ENCODE assay signal across 21 cellular contexts in genomic region chr5:107208867-107209266, GRCh38.
DNase-seq lines count a peak whose midpoint lies in the region; ATAC-seq, FAIRE-seq and TF ChIP-seq lines count a peak whose summit lies in the region.
"Had no signal": no experiment of that assay in that cellular context is flagged by ENCODE, and none has a peak within 500 bp of the region (broad histone marks: within the 10 kb centered on the region; RNA-seq: fewer than 3 reads in every experiment).

No MANE protein-coding gene starts in this region.

- TF ChIP-seq EP300 in HepG2 (IDR thresholded peaks at IDR 0.05; ENCODE audit: low read depth in 2 of 2, low read length in 2 of 2), result no peak
- TF ChIP-seq EP300 in HepG2 (CRISPR knock-in tag; IDR thresholded peaks at IDR 0.05; ENCODE audit: borderline replicate concordance), result no peak
- no peak for TF ChIP-seq EP300 in K562 (IDR thresholded peaks at IDR 0.05; ENCODE audit: low read length)

- no peak overlapping the region for H3K18ac ChIP-seq in IMR-90 (ENCODE audit: low read depth, low read length)
- H3K18ac ChIP-seq in mesendoderm (ENCODE audit: low read length), result no peak overlapping the region

- TF ChIP-seq POLR2A in HepG2 (IDR thresholded peaks at IDR 0.05; ENCODE audit: insufficient read depth in 1 of 2, low read depth in 2 of 2, low read length in 2 of 2) (no peak), right lobe of liver (IDR thresholded peaks at IDR 0.05) (no peak), IMR-90 (IDR thresholded peaks at IDR 0.05; ENCODE audit: low read depth, low read length) (no peak), K562 (conservative IDR thresholded peaks at IDR 0.05) (no peak)

- H3K56ac ChIP-seq in IMR-90 (ENCODE audit: extremely low read depth, insufficient read depth, low read length) (no peak overlapping the region), mesendoderm (ENCODE audit: low read length) (no peak overlapping the region)

- H3K9me3 ChIP-seq in HepG2 (ENCODE audit: low read length) (no peaks in the 10 kb centered on the region), right lobe of liver (no peaks in the 10 kb centered on the region), IMR-90 (ENCODE audit: control insufficient read depth, insufficient read depth, low read length) (no peaks in the 10 kb centered on the region), K562 (replicated peaks; ENCODE audit: control insufficient read depth, insufficient read depth, low read depth, low read length) (no peaks in the 10 kb centered on the region)
- H3K9me3 ChIP-seq: BE2C, BLaER1, Caco-2 had no signal

- dilution Hi-C loops in IMR-90 (cut with HindIII; ENCODE audit: low sequenced_read_pairs, unreplicated experiment), result no loop called here

- no peak overlapping the region for H3K23ac ChIP-seq in IMR-90 (ENCODE audit: low read depth, low read length)
- no peak overlapping the region for H3K23ac ChIP-seq in mesendoderm (ENCODE audit: low read length)

- no peak overlapping the region for H2AK9ac ChIP-seq in IMR-90 (replicated peaks; ENCODE audit: low read depth, low read length, poor library complexity)

- no peaks in the 10 kb centered on the region for H4K20me1 ChIP-seq in HepG2 (ENCODE audit: insufficient read depth, low read length)
- no peaks in the 10 kb centered on the region for H4K20me1 ChIP-seq in IMR-90 (ENCODE audit: insufficient read depth, low read length)
- no peaks in the 10 kb centered on the region for H4K20me1 ChIP-seq in K562 (replicated peaks; ENCODE audit: control insufficient read depth, insufficient read depth, low read length)
- H4K20me1 ChIP-seq: BLaER1 had no signal

- H3K9ac ChIP-seq in HepG2 (ENCODE audit: insufficient read depth, low read depth, low read length), result no peak overlapping the region
- no peak overlapping the region for H3K9ac ChIP-seq in IMR-90 (ENCODE audit: low read depth, low read length)
- no peak overlapping the region for H3K9ac ChIP-seq in K562 (ENCODE audit: insufficient read depth in 1 of 2, low read depth in 2 of 2, low read length in 2 of 2)
- no peak overlapping the region for H3K9ac ChIP-seq in mesendoderm (ENCODE audit: low read length)
- H3K9ac ChIP-seq: BLaER1 had no signal

- H2AK5ac ChIP-seq in IMR-90 (ENCODE audit: low read depth, low read length) (no peak overlapping the region), mesendoderm (ENCODE audit: low read length) (no peak overlapping the region)

- DNase-seq in HepG2 (ENCODE audit: low spot score) (no peak), right lobe of liver (no peak), IMR-90 (no peak), K562 (ENCODE audit: extremely low read depth in 1 of 4, low spot score in 3 of 4) (no peak), mesendoderm (no peak), SK-N-DZ (ENCODE audit: low spot score) (no peak)
- DNase-seq: ACHN; BE2C; Caco-2; Calu3; CD4-positive, alpha-beta T cell; CD8-positive, alpha-beta T cell; DMS79 treated with DMSO at 0.1 percent for 48 hours; GDM1 had no signal

- TF ChIP-seq CTCF in HepG2 (CRISPR knock-in tag; IDR thresholded peaks at IDR 0.05) (no peak), right lobe of liver (IDR thresholded peaks at IDR 0.05) (no peak), IMR-90 (conservative IDR thresholded peaks at IDR 0.05; ENCODE audit: low read depth, low read length) (no peak), K562 (IDR thresholded peaks at IDR 0.05 in 2 of 3, conservative IDR thresholded peaks at IDR 0.05 in 1 of 3; ENCODE audit: insufficient read depth in 2 of 3, low read depth in 1 of 3, low read length in 3 of 3) (no peak)

- no peaks in the 10 kb centered on the region for H3K79me2 ChIP-seq in HepG2 (ENCODE audit: insufficient read depth, low read length)
- H3K79me2 ChIP-seq in K562 (ENCODE audit: control insufficient read depth, insufficient read depth, low read length), result no peaks in the 10 kb centered on the region
- H3K79me2 ChIP-seq in mesendoderm (ENCODE audit: control insufficient read depth, insufficient read depth, low read length), result no peaks in the 10 kb centered on the region

- H3K4me3 ChIP-seq in HepG2 (replicated peaks in 1 of 3; ENCODE audit: insufficient read depth in 1 of 3, low read depth in 2 of 3, low read length in 3 of 3), result no peak overlapping the region
- H3K4me3 ChIP-seq in right lobe of liver, result no peak overlapping the region
- H3K4me3 ChIP-seq in IMR-90 (ENCODE audit: insufficient read depth, low read depth, low read length), result no peak overlapping the region
- no peak overlapping the region for H3K4me3 ChIP-seq in K562
- H3K4me3 ChIP-seq in mesendoderm (ENCODE audit: low read length), result no peak overlapping the region
- H3K4me3 ChIP-seq: BLaER1, GM12878 had no signal

- H3K27ac ChIP-seq in HepG2 (ENCODE audit: extremely low read length, insufficient read depth, low read length) (no peak overlapping the region), right lobe of liver (no peak overlapping the region), IMR-90 (ENCODE audit: insufficient read depth, low read length) (no peak overlapping the region), K562 (ENCODE audit: extremely low read depth, low read depth, low read length) (no peak overlapping the region), mesendoderm (ENCODE audit: low read depth, low read length) (no peak overlapping the region)
- H3K27ac ChIP-seq: 22Rv1, BLaER1, C4-2B had no signal

- no peak overlapping the region for H3K4me2 ChIP-seq in HepG2 (ENCODE audit: low read depth, low read length)
- no peak overlapping the region for H3K4me2 ChIP-seq in IMR-90 (ENCODE audit: low read depth, low read length)
- no peak overlapping the region for H3K4me2 ChIP-seq in K562 (ENCODE audit: insufficient read depth, low read length)
- H3K4me2 ChIP-seq in mesendoderm (ENCODE audit: low read length), result no peak overlapping the region
- H3K4me2 ChIP-seq: BLaER1 had no signal

- in situ Hi-C loops in HepG2 (cut with HindIII; ENCODE audit: extremely low pct_ligation_motif_present, low pct_unique_long_range_greater_than_20kb), result no loop called here
- in situ Hi-C loops in IMR-90 (cut with MboI; ENCODE audit: low sequenced_read_pairs), result no loop called here
- in situ Hi-C loops in K562 (cut with MboI), result no loop called here

- H4K8ac ChIP-seq in IMR-90 (ENCODE audit: low read depth in 2 of 2, low read length in 2 of 2) (no peak overlapping the region), mesendoderm (ENCODE audit: low read depth, low read length) (no peak overlapping the region)

- ATAC-seq in HepG2, result no peak
- ATAC-seq in right lobe of liver, result no peak
- no peak for ATAC-seq in IMR-90 (ENCODE audit: low read depth)
- no peak for ATAC-seq in K562
- ATAC-seq: CD8-positive, alpha-beta T cell; GM12878 had no signal

- H3K4me1 ChIP-seq in HepG2 (ENCODE audit: insufficient read depth, low read length), result no peaks in the 10 kb centered on the region
- no peaks in the 10 kb centered on the region for H3K4me1 ChIP-seq in right lobe of liver
- no peaks in the 10 kb centered on the region for H3K4me1 ChIP-seq in IMR-90 (ENCODE audit: control insufficient read depth, insufficient read depth, low read length)
- no peaks in the 10 kb centered on the region for H3K4me1 ChIP-seq in K562 (replicated peaks in 1 of 2; ENCODE audit: control insufficient read depth in 2 of 2, insufficient read depth in 2 of 2, low read length in 2 of 2)
- no peaks in the 10 kb centered on the region for H3K4me1 ChIP-seq in mesendoderm (ENCODE audit: control insufficient read depth, low read depth, low read length)
- H3K4me1 ChIP-seq: BLaER1, Caco-2 had no signal

- 0% methylated on average over 3 of the region's 3 CpGs for WGBS in HepG2 (ENCODE audit: low lambda C conversion rate)
- 57% methylated on average over 3 of the region's 3 CpGs for WGBS in right lobe of liver (ENCODE audit: insufficient coverage, low coverage, low lambda C conversion rate, missing lambda C conversion rate)
- WGBS in IMR-90 (ENCODE audit: extremely low coverage in 2 of 2, insufficient read length in 1 of 2), 2 experiments, result no CpG with 5 or more reads among the region's 3 CpGs
- 3% methylated on average over 3 of the region's 3 CpGs for WGBS in K562 (ENCODE audit: insufficient coverage, low coverage, missing lambda C conversion rate)
- WGBS in mesendoderm (ENCODE audit: extremely low coverage, insufficient coverage, low lambda C conversion rate), result no CpG with 5 or more reads among the region's 3 CpGs

- H3K79me1 ChIP-seq in IMR-90 (ENCODE audit: low read depth in 1 of 2, low read length in 2 of 2) (no peaks in the 10 kb centered on the region), mesendoderm (ENCODE audit: low read length) (no peaks in the 10 kb centered on the region)

- CTCF ChIA-PET in HepG2 (lab: Yijun Ruan, JAX; ENCODE audit: low intra/inter-chr PET ratio, low total read pairs) (no interaction called here), IMR-90 (lab: Yijun Ruan, JAX) (no interaction called here), K562 (lab: Yijun Ruan, JAX; ENCODE audit: low intra/inter-chr PET ratio) (no interaction called here)

- H2BK120ac ChIP-seq in IMR-90 (ENCODE audit: low read depth, low read length) (no peak overlapping the region), mesendoderm (ENCODE audit: low read depth, low read length) (no peak overlapping the region)

- no peak overlapping the region for H4K5ac ChIP-seq in IMR-90 (ENCODE audit: low read depth, low read length)
- no peak overlapping the region for H4K5ac ChIP-seq in mesendoderm (ENCODE audit: low read length)

- H2BK5ac ChIP-seq in IMR-90 (ENCODE audit: low read depth, low read length, poor library complexity, severe bottlenecking) (no peak overlapping the region), mesendoderm (ENCODE audit: low read length) (no peak overlapping the region)

- H2AFZ ChIP-seq in HepG2 (ENCODE audit: low read length), result no peak overlapping the region
- no peak overlapping the region for H2AFZ ChIP-seq in IMR-90 (replicated peaks; ENCODE audit: low read length, poor library complexity)
- no peak overlapping the region for H2AFZ ChIP-seq in K562 (ENCODE audit: low read depth, low read length)

- no peaks in the 10 kb centered on the region for H3K27me3 ChIP-seq in HepG2 (ENCODE audit: control insufficient read depth in 1 of 2, insufficient read depth in 2 of 2, low read length in 2 of 2)
- H3K27me3 ChIP-seq in right lobe of liver, result no peaks in the 10 kb centered on the region
- no peaks in the 10 kb centered on the region for H3K27me3 ChIP-seq in IMR-90 (ENCODE audit: control insufficient read depth, insufficient read depth, low read length)
- no peaks in the 10 kb centered on the region for H3K27me3 ChIP-seq in K562 (ENCODE audit: control insufficient read depth in 2 of 2, insufficient read depth in 2 of 2, low read length in 2 of 2)
- no peaks in the 10 kb centered on the region for H3K27me3 ChIP-seq in mesendoderm (ENCODE audit: insufficient read depth, low read length, poor library complexity)
- H3K27me3 ChIP-seq: BE2C, BLaER1 had no signal

- TF ChIP-seq RAD21 in HepG2 (CRISPR knock-in tag; IDR thresholded peaks at IDR 0.05) (no peak), IMR-90 (IDR thresholded peaks at IDR 0.05; ENCODE audit: low read length) (no peak), K562 (CRISPR knock-in tag; conservative IDR thresholded peaks at IDR 0.05 in 1 of 2, IDR thresholded peaks at IDR 0.05 in 1 of 2) (no peak)

- FAIRE-seq in HepG2 (lab: Jason Lieb, UNC) (no peak), K562 (lab: Jason Lieb, UNC) (no peak)
- FAIRE-seq: D721Med, GM12878, GM12892, GM18507 had no signal

- no TSS peak for BruUV-seq in HepG2 (replicated peaks; lab: Mats Ljungman, UMichigan)
- BruUV-seq in IMR-90 (replicated peaks; lab: Mats Ljungman, UMichigan), result no TSS peak
- BruUV-seq in K562 (replicated peaks; lab: Mats Ljungman, UMichigan), result no TSS peak

- no peak overlapping the region for H2BK20ac ChIP-seq in IMR-90 (ENCODE audit: low read depth, low read length)

- H3K14ac ChIP-seq in IMR-90 (replicated peaks; ENCODE audit: low read depth, low read length), result no peak overlapping the region

- H3K9me1 ChIP-seq in IMR-90 (ENCODE audit: insufficient read depth, low read length), result no peaks in the 10 kb centered on the region
- H3K9me1 ChIP-seq in K562 (ENCODE audit: control insufficient read depth, insufficient read depth, low read length), result no peaks in the 10 kb centered on the region

- intact Hi-C loops in HepG2 (cut with micrococcal nuclease; ENCODE audit: unreplicated experiment), result no loop called here
- intact Hi-C loops in right lobe of liver (cut with DNase I), result no loop called here
- intact Hi-C loops in IMR-90 (cut with micrococcal nuclease), result no loop called here
- intact Hi-C loops in K562 (cut with micrococcal nuclease), result no loop called here

- no peak overlapping the region for H4K91ac ChIP-seq in IMR-90 (ENCODE audit: insufficient read depth, low read depth, low read length)

- no peak overlapping the region for H3K4ac ChIP-seq in IMR-90 (ENCODE audit: low read depth, low read length)
- no peak overlapping the region for H3K4ac ChIP-seq in mesendoderm (ENCODE audit: low read depth, low read length)

- no peak overlapping the region for H2BK15ac ChIP-seq in IMR-90 (ENCODE audit: low read depth, low read length)
- no peak overlapping the region for H2BK15ac ChIP-seq in mesendoderm (replicated peaks; ENCODE audit: low read depth)

- POLR2A ChIA-PET in HepG2 (lab: Yijun Ruan, JAX), result no interaction called here
- POLR2A ChIA-PET in IMR-90 (lab: Charles Lee; ENCODE audit: unreplicated experiment), result no interaction called here
- POLR2A ChIA-PET in K562 (lab: Yijun Ruan, JAX), result no interaction called here

- H3K36me3 ChIP-seq in HepG2 (replicated peaks in 1 of 2; ENCODE audit: control insufficient read depth in 1 of 2, insufficient read depth in 2 of 2, low read length in 2 of 2) (no peaks in the 10 kb centered on the region), right lobe of liver (no peaks in the 10 kb centered on the region), IMR-90 (ENCODE audit: control insufficient read depth, insufficient read depth, low read length) (no peaks in the 10 kb centered on the region), K562 (ENCODE audit: control insufficient read depth, insufficient read depth, low read length) (no peaks in the 10 kb centered on the region), mesendoderm (ENCODE audit: control insufficient read depth, insufficient read depth, low read length) (no peaks in the 10 kb centered on the region)
- H3K36me3 ChIP-seq: BE2C, BLaER1 had no signal

Comparison
In these comparisons a context has a peak if more than half of its experiments do, and no peak if none do; other contexts are left out.
1. Of the 241 proteins assayed by ChIP-seq in both HepG2 and K562: peak only in HepG2: none; only in K562: none; in both: MAFF and MAFK; in neither: 239.